8 cellular contexts compared by ENCODE assay signal in the genomic region with DNA sequence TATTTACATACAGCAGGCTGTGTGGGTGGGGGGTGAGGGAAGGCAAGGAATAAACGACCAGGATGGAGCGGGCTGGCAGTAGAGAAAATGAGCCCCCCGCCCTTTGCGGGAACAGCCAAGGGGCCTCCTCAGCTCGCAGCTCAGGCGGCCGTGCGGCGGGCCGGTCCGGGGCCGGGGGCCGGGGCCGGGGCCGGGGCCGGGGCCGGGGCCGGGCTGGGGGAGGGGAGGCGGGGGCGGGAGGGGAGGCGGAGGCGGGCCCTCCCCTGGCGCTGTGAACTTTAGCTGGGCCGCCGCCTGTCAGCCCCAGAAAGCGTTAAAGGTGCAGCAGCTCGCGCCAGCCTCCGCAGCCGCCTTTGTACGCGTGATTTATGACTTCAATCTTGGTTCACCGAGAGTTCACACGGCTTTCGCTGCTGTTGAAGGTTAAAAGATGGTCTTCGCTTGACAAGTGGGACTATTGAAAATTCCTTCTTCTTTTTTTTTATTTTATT. TPM values are rescaled to one million over a fixed set of nuclear protein-coding genes. Genes with fewer than 3 reads are reported as not detected.
DNase-seq lines count a peak whose midpoint lies in the region; ATAC-seq and TF ChIP-seq lines count a peak whose summit lies in the region.

No MANE protein-coding gene starts in this region.

- no peaks in the 10 kb centered on the region for H3K27me3 ChIP-seq in CD8-positive, alpha-beta memory T cell (ENCODE audit: insufficient read depth, low read length, poor library complexity, severe bottlenecking)
- no peaks in the 10 kb centered on the region for H3K27me3 ChIP-seq in adrenal gland
- no peaks in the 10 kb centered on the region for H3K27me3 ChIP-seq in psoas muscle (ENCODE audit: insufficient read depth in 3 of 3, low read length in 2 of 3)

- POLR2A ChIA-PET in CD8-positive, alpha-beta memory T cell (lab: Charles Lee): interaction anchor here (0.6 to 0.7 kb wide), 2 partner anchors 30 to 133 kb away, joined by 3 to 4 read pairs; no protein-coding TSS in a partner anchor

- H3K4me3 Mint-ChIP-seq in CD8-positive, alpha-beta memory T cell: peak overlapping the region; percentile 82 to 93 (median 84)

- peaks cover 0 to 1% of the 10 kb centered on the region in 2 donors for H3K27me3 Mint-ChIP-seq in CD8-positive, alpha-beta memory T cell

- WGBS in adrenal gland, 4 donors: 4 to 5% (median 4%) methylated on average over 14 to 36 of the region's 36 CpGs
- 9 to 14% (median 9%) methylated on average over 20 to 36 of the region's 36 CpGs for WGBS in psoas muscle, 3 donors

- no peaks in the 10 kb centered on the region for H3K9me3 Mint-ChIP-seq in CD8-positive, alpha-beta memory T cell

- TF ChIP-seq POLR2A in adrenal gland (IDR thresholded peaks at IDR 0.05): no peak

- peaks cover 11% of the 10 kb centered on the region for H3K4me1 ChIP-seq in CD8-positive, alpha-beta memory T cell (ENCODE audit: insufficient read depth, low read length)
- H3K4me1 ChIP-seq in adrenal gland (replicated peaks in 1 of 2) (no peaks in the 10 kb centered on the region), psoas muscle (no peaks in the 10 kb centered on the region)

- no peaks in the 10 kb centered on the region for H3K9me3 ChIP-seq in CD8-positive, alpha-beta memory T cell (ENCODE audit: low read length)
- H3K9me3 ChIP-seq in adrenal gland (replicated peaks in 1 of 3) (no peaks in the 10 kb centered on the region), psoas muscle (no peaks in the 10 kb centered on the region)

- TF ChIP-seq CTCF in adrenal gland (IDR thresholded peaks at IDR 0.05): no peak
- TF ChIP-seq CTCF in psoas muscle (IDR thresholded peaks at IDR 0.05): no peak

- ATAC-seq in psoas muscle (no peak), esophagus mucosa (no peak)

- H3K27ac ChIP-seq in CD8-positive, alpha-beta memory T cell (ENCODE audit: low read depth, low read length): no peak overlapping the region
- H3K27ac ChIP-seq in adrenal gland (peak overlapping the region in 2 of 5 donors; percentile 80 to 86), psoas muscle (no peak overlapping the region)

- peaks cover 33 to 42% (median 33%) of the 10 kb centered on the region in 3 donors for H3K4me1 Mint-ChIP-seq in CD8-positive, alpha-beta memory T cell

- no peaks in the 10 kb centered on the region for H3K36me3 Mint-ChIP-seq in CD8-positive, alpha-beta memory T cell

- CTCF ChIA-PET in CD8-positive, alpha-beta memory T cell (lab: Charles Lee): no interaction called here

- H3K27ac Mint-ChIP-seq in CD8-positive, alpha-beta memory T cell: peak overlapping the region; percentile 89 to 98 (median 92)

- intact Hi-C loops in adrenal gland (cut with DNase I) (no loop called here), psoas muscle (cut with DNase I) (no loop called here)

- peak; percentile 19 to 65 (median 33) for DNase-seq in CD8-positive, alpha-beta memory T cell
- DNase-seq in NOMO-1 treated with DMSO at 0.1 percent for 48 hours (lab: John Stamatoyannopoulos, UW; ENCODE audit: unreplicated experiment): peak; percentile 45
- peak; percentile 42 to 77 (median 47) for DNase-seq in adrenal gland
- DNase-seq in psoas muscle: peak in 1 of 2 donors; percentile 57
- no peak for DNase-seq in LoVo (ENCODE audit: low spot score)
- no peak for DNase-seq in NCI-H1930 (lab: John Stamatoyannopoulos, UW)
- no peak for DNase-seq in UCSD-AML1 (lab: John Stamatoyannopoulos, UW; ENCODE audit: unreplicated experiment)

- H3K4me3 ChIP-seq in CD8-positive, alpha-beta memory T cell (ENCODE audit: low read length): peak overlapping the region; percentile 47
- H3K4me3 ChIP-seq in adrenal gland: peak overlapping the region in 2 of 4 donors; percentile 4 to 50
- H3K4me3 ChIP-seq in psoas muscle: peak overlapping the region; percentile 24

- H3K36me3 ChIP-seq in CD8-positive, alpha-beta memory T cell (ENCODE audit: insufficient read depth, low read length): no peaks in the 10 kb centered on the region
- H3K36me3 ChIP-seq in adrenal gland (replicated peaks in 1 of 2): no peaks in the 10 kb centered on the region
- no peaks in the 10 kb centered on the region for H3K36me3 ChIP-seq in psoas muscle (ENCODE audit: insufficient read depth in 1 of 2, low read depth in 1 of 2)

RNA-seq across cellular contexts. Expression of a gene that starts 28.8 kb away (rescaled TPM):
- 1 to 10 TPM; 1.3 to 1.4 TPM for total RNA-seq in CD8-positive, alpha-beta memory T cell
- 0.37 TPM for polyA plus RNA-seq in CD8-positive, alpha-beta memory T cell
- 1 to 10 TPM in 6 of 8 donors, under 1 TPM in 2; 0.78 to 7.4 (median 3.5) TPM for total RNA-seq in adrenal gland
- 1 to 10 TPM; 2.9 to 7.3 (median 3.0) TPM for polyA plus RNA-seq in adrenal gland
- total RNA-seq in psoas muscle: 1 to 10 TPM; 1.6 to 4.7 (median 2.6) TPM
- 1 to 10 TPM in 2 of 3 donors, under 1 TPM in 1; 0.72 to 1.4 (median 1.1) TPM for polyA plus RNA-seq in psoas muscle
- 5.1 TPM for total RNA-seq in esophagus mucosa

RNA-seq across cellular contexts. Expression of a gene that starts 49.6 kb away (rescaled TPM):
- total RNA-seq in CD8-positive, alpha-beta memory T cell: not detected
- not detected for polyA plus RNA-seq in CD8-positive, alpha-beta memory T cell
- total RNA-seq in adrenal gland (1 to 10 TPM in 3 of 8 donors, under 1 TPM in 5; 0.36 to 1.9 (median 0.91) TPM), psoas muscle (1 to 10 TPM in 2 of 4 donors, under 1 TPM in 2; 0.25 to 3.3 (median 1.1) TPM), esophagus mucosa (0.60 TPM)
- polyA plus RNA-seq in adrenal gland (1 to 10 TPM in 1 of 3 donors, under 1 TPM in 2; 0.48 to 1.3 (median 0.51) TPM), psoas muscle (under 1 TPM; 0.03 to 0.58 (median 0.04) TPM)

RNA-seq across cellular contexts. Expression of a gene that starts 54.2 kb away (rescaled TPM):
- not detected for total RNA-seq in CD8-positive, alpha-beta memory T cell
- polyA plus RNA-seq in CD8-positive, alpha-beta memory T cell: not detected
- total RNA-seq in adrenal gland: 10 to 100 TPM in 4 of 8 donors, 1 to 10 TPM in 4; 1.5 to 20.3 (median 9.4) TPM
- polyA plus RNA-seq in adrenal gland: 10 to 100 TPM; 19.9 to 23.1 (median 21.2) TPM
- total RNA-seq in psoas muscle: 10 to 100 TPM in 2 of 4 donors, 1 to 10 TPM in 2; 5.2 to 23.6 (median 12.5) TPM
- polyA plus RNA-seq in psoas muscle: 1 to 10 TPM; 2.2 to 9.5 (median 4.7) TPM
- 1.6 TPM for total RNA-seq in esophagus mucosa

Comparison
In these comparisons a context has a peak if more than half of its experiments do, and no peak if none do; other contexts are left out.
1. DNase-seq: peak in CD8-positive, alpha-beta memory T cell (5 of 5), NOMO-1 treated with DMSO at 0.1 percent for 48 hours (single experiment) and adrenal gland (7 of 7); none in LoVo (single experiment), NCI-H1930 (0 of 2) and UCSD-AML1 (single experiment).